23 cellular contexts compared by ENCODE assay signal in the genomic region with DNA sequence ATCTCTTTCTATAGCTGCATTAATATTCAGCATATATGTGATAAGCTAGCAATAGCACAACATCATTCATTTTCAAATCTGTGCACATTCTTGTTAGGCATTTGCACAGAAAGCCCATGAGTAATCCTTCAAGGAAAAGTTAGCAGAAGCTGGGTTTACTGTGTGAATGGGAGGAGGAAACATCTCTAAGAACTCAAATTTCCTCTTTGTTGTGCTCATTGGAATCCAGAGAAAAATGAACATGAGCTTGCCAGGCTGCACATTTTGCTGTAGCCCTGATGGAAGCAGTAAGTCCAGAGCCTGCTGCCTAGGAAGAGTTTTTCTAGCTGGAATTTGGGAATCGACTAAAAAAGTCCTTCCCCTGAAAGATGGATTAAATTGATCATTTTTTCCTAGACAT.
"Had no signal": no experiment of that assay in that cellular context is flagged by ENCODE, and none has a peak within 500 bp of the region (broad histone marks: within the 10 kb centered on the region; RNA-seq: fewer than 3 reads in every experiment).

No MANE protein-coding gene starts in this region.

- H3K9me3 ChIP-seq: esophagus muscularis mucosa, heart right ventricle, neutrophil, pancreas, psoas muscle, tibial artery had no signal

- ATAC-seq: activated CD4-positive, alpha-beta T cell treated with anti-CD3 and anti-CD28 coated beads for 36 hours; activated T-cell treated with anti-CD3 and anti-CD28 coated beads, Interleukin-2, amount 50 U/mL, for 4 hours; heart right ventricle; left colon; pancreas; psoas muscle; right cardiac atrium had no signal

- DNase-seq: activated B cell treated with CpG ODN at 0.5 μM for 24 hours; activated CD4-positive, alpha-beta T cell treated with anti-CD3 and anti-CD28 coated beads for 36 hours; activated CD4-positive, alpha-beta T cell treated with anti-CD3 and anti-CD28 coated beads, Interleukin-2, amount 50 U/mL, for 4 hours; activated CD8-positive, alpha-beta memory T cell treated with anti-CD3 and anti-CD28 coated beads for 24 hours; activated CD8-positive, alpha-beta memory T cell treated with anti-CD3 and anti-CD28 coated beads, Interleukin-2, amount 50 U/mL, for 48 hours; activated naive CD4-positive, alpha-beta T cell treated with Interleukin-2 at 50 U/mL for 16 hours; activated naive CD8-positive, alpha-beta T cell treated with anti-CD3 and anti-CD28 coated beads, Interleukin-2, amount 10 ng/mL, durations not matched to agents 7 days and 5 days; activated T-cell treated with anti-CD3 and anti-CD28 coated beads, Interleukin-2, amount 50 U/mL, for 4 hours; amygdala; brain microvascular endothelial cell; central memory CD4-positive, alpha-beta T cell; foreskin fibroblast; heart right ventricle; left colon; pancreas; psoas muscle; right cardiac atrium; stimulated activated CD4-positive, alpha-beta T cell treated with anti-CD3 and anti-CD28 coated beads, Interleukin-1b, Interleukin-23, amount 100 ng/mL, for 48 hours; T1000; tibial artery had no signal

- H3K36me3 ChIP-seq: brain microvascular endothelial cell, esophagus muscularis mucosa, heart right ventricle, neutrophil, pancreas, tibial artery had no signal

- H3K27ac ChIP-seq: brain microvascular endothelial cell, esophagus muscularis mucosa, heart right ventricle, neutrophil, pancreas, psoas muscle, skin epidermis, tibial artery had no signal

- H3K27me3 ChIP-seq: esophagus muscularis mucosa, tibial artery had no signal

- H3K4me3 ChIP-seq: esophagus muscularis mucosa, heart right ventricle, pancreas, psoas muscle, skin epidermis, tibial artery had no signal

- H3K4me1 ChIP-seq: esophagus muscularis mucosa, heart right ventricle, pancreas, psoas muscle, tibial artery had no signal
